Comparison of ENCODE assay signal across 1 cellular context in genomic region chr19:35076657-35077056, GRCh38.
TF ChIP-seq lines count a peak whose summit lies in the region.

No MANE protein-coding gene starts in this region.

TF ChIP-seq in H1, 55 proteins besides CTCF, POLR2A, EP300 and RAD21:
- TF ChIP-seq SIRT6 (IDR thresholded peaks at IDR 0.05; ENCODE audit: low read length), result no peak
- TF ChIP-seq BACH1 (IDR thresholded peaks at IDR 0.05; ENCODE audit: low read length), result no peak
- no peak for TF ChIP-seq BRCA1 (IDR thresholded peaks at IDR 0.05; ENCODE audit: low read depth, low read length)
- TF ChIP-seq RFX5 (IDR thresholded peaks at IDR 0.05; ENCODE audit: borderline replicate concordance, low read depth, low read length), result no peak
- TF ChIP-seq ASH2L (IDR thresholded peaks at IDR 0.05; ENCODE audit: low read length), result no peak
- TF ChIP-seq GTF2F1 (IDR thresholded peaks at IDR 0.05; ENCODE audit: borderline replicate concordance, low read depth, low read length), result no peak
- no peak for TF ChIP-seq POU5F1 (IDR thresholded peaks at IDR 0.05; ENCODE audit: low read depth, low read length)
- TF ChIP-seq POLR2AphosphoS5 (IDR thresholded peaks at IDR 0.05; ENCODE audit: low read depth, low read length), result no peak
- no peak for TF ChIP-seq GABPA (IDR thresholded peaks at IDR 0.05; ENCODE audit: borderline replicate concordance, insufficient read depth, low read length)
- no peak for TF ChIP-seq TCF12 (IDR thresholded peaks at IDR 0.05; ENCODE audit: low read depth, low read length)
- TF ChIP-seq RNF2 (IDR thresholded peaks at IDR 0.05; ENCODE audit: borderline replicate concordance, low read depth, low read length, missing control alignments, poor library complexity, severe bottlenecking), result no peak
- no peak for TF ChIP-seq SAP30 (IDR thresholded peaks at IDR 0.05; ENCODE audit: insufficient read depth, insufficient replicate concordance, low read length)
- TF ChIP-seq RXRA (IDR thresholded peaks at IDR 0.05; ENCODE audit: insufficient read depth, low read depth, low read length), result no peak
- no peak for TF ChIP-seq RBBP5 (IDR thresholded peaks at IDR 0.05; ENCODE audit: borderline replicate concordance, low read depth, low read length)
- no peak for TF ChIP-seq KDM1A (IDR thresholded peaks at IDR 0.05; ENCODE audit: borderline replicate concordance, low read length)
- TF ChIP-seq CEBPB (IDR thresholded peaks at IDR 0.05; ENCODE audit: low read depth, low read length), result no peak
